Comparison of ENCODE assay signal across 8 cellular contexts in genomic region chr11:3422380-3423137, GRCh38. TPM values are rescaled to one million over a fixed set of nuclear protein-coding genes. Genes with fewer than 3 reads are reported as not detected.
DNase-seq lines count a peak whose midpoint lies in the region; ATAC-seq and TF ChIP-seq lines count a peak whose summit lies in the region.
"Not testable (repeated sequence)": the region's sequence is repeated elsewhere in the genome, so short reads cannot be mapped to it uniquely, and the experiment has no call there.

No MANE protein-coding gene starts in this region.

- H3K27me3 Mint-ChIP-seq in activated naive CD8-positive, alpha-beta T cell treated with anti-CD3 and anti-CD28 coated beads for 36 hours, result peaks cover 11% of the 10 kb centered on the region
- not testable (repeated sequence) for H3K27me3 Mint-ChIP-seq in osteocyte (ENCODE audit: unreplicated experiment)

- H3K27me3 ChIP-seq in thoracic aorta (replicated peaks; ENCODE audit: insufficient read depth), result not testable (repeated sequence)

- DNase-seq in GM04504 (ENCODE audit: low read depth) (peak; percentile 95), NCI-H1105 treated with DMSO at 0.1 percent for 48 hours (lab: John Stamatoyannopoulos, UW) (peak; percentile 99), SKM-1 treated with dmso at 0.1 percent for 144 hours (lab: John Stamatoyannopoulos, UW; ENCODE audit: unreplicated experiment) (peak; percentile 93), head of caudate nucleus (peak; percentile 93 to 99 (median 98)), osteocyte (ENCODE audit: extremely low spot score, unreplicated experiment) (peak; percentile 100), thoracic aorta (ENCODE audit: low spot score) (peak; percentile 95)
- peak; percentile 99 for DNase-seq in activated naive CD8-positive, alpha-beta T cell treated with anti-CD3 and anti-CD28 coated beads for 36 hours

- ATAC-seq in HG02678 (IDR thresholded peaks at IDR 0.05; ENCODE audit: unreplicated experiment), result peak; percentile 93
- peak; percentile 73 for ATAC-seq in thoracic aorta (ENCODE audit: insufficient number of reproducible peaks, low FRiP score, low read depth)

- peak overlapping the region; percentile 53 to 68 for H3K27ac ChIP-seq in thoracic aorta

- H3K9me3 ChIP-seq in thoracic aorta, result not testable (repeated sequence)

- intact Hi-C loops in head of caudate nucleus (cut with DNase I), result not testable (repeated sequence)

- H3K4me1 Mint-ChIP-seq in activated naive CD8-positive, alpha-beta T cell treated with anti-CD3 and anti-CD28 coated beads for 36 hours, result peaks cover 17% of the 10 kb centered on the region
- H3K4me1 Mint-ChIP-seq in osteocyte (ENCODE audit: unreplicated experiment), result peaks cover 11% of the 10 kb centered on the region

- H3K36me3 ChIP-seq in thoracic aorta, result not testable (repeated sequence)

- peak overlapping the region; percentile 93 for H3K4me3 ChIP-seq in thoracic aorta

- peak overlapping the region; percentile 88 for H3K4me3 Mint-ChIP-seq in activated naive CD8-positive, alpha-beta T cell treated with anti-CD3 and anti-CD28 coated beads for 36 hours
- H3K4me3 Mint-ChIP-seq in osteocyte (ENCODE audit: unreplicated experiment), result peak overlapping the region; percentile 86

- not testable (repeated sequence) for TF ChIP-seq CTCF in osteocyte (IDR thresholded peaks at IDR 0.05); thoracic aorta (IDR thresholded peaks at IDR 0.05)

- peak overlapping the region; percentile 93 for H3K27ac Mint-ChIP-seq in activated naive CD8-positive, alpha-beta T cell treated with anti-CD3 and anti-CD28 coated beads for 36 hours
- peak overlapping the region; percentile 82 for H3K27ac Mint-ChIP-seq in osteocyte (ENCODE audit: unreplicated experiment)

- H3K36me3 Mint-ChIP-seq in activated naive CD8-positive, alpha-beta T cell treated with anti-CD3 and anti-CD28 coated beads for 36 hours; osteocyte (ENCODE audit: unreplicated experiment): not testable (repeated sequence)

- not testable (repeated sequence) for H3K4me1 ChIP-seq in thoracic aorta (ENCODE audit: control insufficient read depth in 1 of 2, low read depth in 2 of 2)

- not testable (repeated sequence) for H3K9me3 Mint-ChIP-seq in activated naive CD8-positive, alpha-beta T cell treated with anti-CD3 and anti-CD28 coated beads for 36 hours; osteocyte (ENCODE audit: unreplicated experiment)

RNA-seq across cellular contexts. Expression of gene ZNF195, which starts 43.6 kb away (rescaled TPM):
- total RNA-seq in activated naive CD8-positive, alpha-beta T cell treated with anti-CD3 and anti-CD28 coated beads for 36 hours, result 10 to 100 TPM; 47.9 TPM
- total RNA-seq in osteocyte (15.8 and 18.5 TPM in 2 replicates), thoracic aorta (10 to 100 TPM; 20.8 to 33.4 TPM)

Comparison
In these comparisons a context has a peak if more than half of its experiments do, and no peak if none do; other contexts are left out.
1. Peak in every context shown above with its lines: DNase-seq, ATAC-seq, H3K4me3 ChIP-seq and H3K27ac ChIP-seq.